17 cellular contexts compared by ENCODE assay signal in genomic region chr22:23110922-23111527, GRCh38. TPM values are rescaled to one million over a fixed set of nuclear protein-coding genes. Genes with fewer than 3 reads are reported as not detected.
A peak's percentile ranks its signal among the peaks of the same experiment; 100 is the strongest.
DNase-seq lines count a peak whose midpoint lies in the region; TF ChIP-seq lines count a peak whose summit lies in the region.
"Had no signal": no experiment of that assay in that cellular context is flagged by ENCODE, and none has a peak within 500 bp of the region (broad histone marks: within the 10 kb centered on the region; RNA-seq: fewer than 3 reads in every experiment).

No MANE protein-coding gene starts in this region.

- H3K9me3 Mint-ChIP-seq in neural progenitor cell: no peaks in the 10 kb centered on the region
- H3K9me3 Mint-ChIP-seq: activated T-cell treated with anti-CD3 and anti-CD28 coated beads, Interleukin-2, amount 50 U/mL, for 4 hours; IgD-negative memory B cell had no signal

- peaks cover under 1% of the 10 kb centered on the region for H3K36me3 Mint-ChIP-seq in neural progenitor cell
- H3K36me3 Mint-ChIP-seq: IgD-negative memory B cell had no signal

- H3K4me1 Mint-ChIP-seq in neural progenitor cell: peaks cover 6% of the 10 kb centered on the region
- H3K4me1 Mint-ChIP-seq: IgD-negative memory B cell, T-helper 17 cell had no signal

- H2AFZ ChIP-seq in neural progenitor cell (replicated peaks): no peak overlapping the region

- DNase-seq in DMS 273 (lab: John Stamatoyannopoulos, UW; ENCODE audit: unreplicated experiment) (peak; percentile 64), DMS 273 treated with DMSO at 0.1 percent for 48 hours (lab: John Stamatoyannopoulos, UW) (no peak), NCI-H1092 (lab: John Stamatoyannopoulos, UW) (peak; percentile 52), SHP77 treated with DMSO at 0.1 percent for 48 hours (lab: John Stamatoyannopoulos, UW) (peak; percentile 81), neural progenitor cell (ENCODE audit: low spot score) (no peak), T-helper 2 cell (no peak), GM13976 (ENCODE audit: low spot score) (no peak)
- no peak for DNase-seq in stimulated activated CD4-positive, alpha-beta T cell treated with anti-CD3 and anti-CD28 coated beads, Interleukin-2, amount 100 ng/mL, for 24 hours
- DNase-seq: activated T-cell treated with anti-CD3 and anti-CD28 coated beads, Interleukin-2, amount 50 U/mL, for 4 hours; mesenchymal stem cell; spleen; T-helper 17 cell had no signal

- H3K27ac Mint-ChIP-seq in neural progenitor cell: peak overlapping the region; percentile 29
- H3K27ac Mint-ChIP-seq: T-helper 17 cell had no signal

- H3K36me3 ChIP-seq in neural progenitor cell: no peaks in the 10 kb centered on the region
- H3K36me3 ChIP-seq: adrenal gland, spleen had no signal

- peaks cover 32% of the 10 kb centered on the region for H4K20me1 ChIP-seq in neural progenitor cell (ENCODE audit: low read depth)

- no peaks in the 10 kb centered on the region for H3K27me3 ChIP-seq in neural progenitor cell
- H3K27me3 ChIP-seq: adrenal gland, spleen had no signal

- no peak overlapping the region for H3K9ac ChIP-seq in neural progenitor cell

- H3K4me1 ChIP-seq in neural progenitor cell: no peaks in the 10 kb centered on the region

- in situ Hi-C loops in GM13976 (cut with MboI; ENCODE audit: low sequenced_read_pairs, unreplicated experiment): no loop called here

- H3K27ac ChIP-seq in neural progenitor cell: no peak overlapping the region
- H3K27ac ChIP-seq: 22Rv1, spleen had no signal

- H3K4me3 Mint-ChIP-seq in neural progenitor cell: no peak overlapping the region
- H3K4me3 Mint-ChIP-seq: activated T-cell treated with anti-CD3 and anti-CD28 coated beads, Interleukin-2, amount 50 U/mL, for 4 hours; IgD-negative memory B cell; T-helper 17 cell had no signal

- peaks cover 4% of the 10 kb centered on the region for H3K27me3 Mint-ChIP-seq in neural progenitor cell (ENCODE audit: insufficient read depth, low read depth)
- H3K27me3 Mint-ChIP-seq: IgD-negative memory B cell, T-helper 17 cell had no signal

- no peak overlapping the region for H3K4me2 ChIP-seq in neural progenitor cell

- no peaks in the 10 kb centered on the region for H3F3A ChIP-seq in neural progenitor cell (ENCODE audit: low read depth)

- no peaks in the 10 kb centered on the region for H3K9me3 ChIP-seq in neural progenitor cell (ENCODE audit: low read depth)
- H3K9me3 ChIP-seq: adrenal gland, spleen had no signal

- H3K4me3 ChIP-seq in neural progenitor cell: no peak overlapping the region
- H3K4me3 ChIP-seq: adrenal gland, spleen had no signal

- no peak for TF ChIP-seq CTCF in neural progenitor cell (IDR thresholded peaks at IDR 0.05)
- TF ChIP-seq CTCF in GM13976 (IDR thresholded peaks at IDR 0.05; ENCODE audit: borderline replicate concordance, control extremely low read depth, extremely low read depth, insufficient read depth, missing control alignments): no peak

- no peaks in the 10 kb centered on the region for H3K79me2 ChIP-seq in neural progenitor cell (ENCODE audit: low read depth)

RNA-seq across cellular contexts. Expression of gene RSPH14, which starts 30.8 kb away (rescaled TPM):
- 0.43 and 2.0 TPM in 2 replicates for total RNA-seq in neural progenitor cell (ENCODE audit: low replicate concordance)
- total RNA-seq: activated T-cell treated with anti-CD3 and anti-CD28 coated beads, Interleukin-2, amount 50 U/mL, for 4 hours; osteoblast; subcutaneous adipose tissue had no signal

RNA-seq across cellular contexts. Expression of gene RAB36, which starts 34.3 kb away (rescaled TPM):
- total RNA-seq in neural progenitor cell (ENCODE audit: low replicate concordance): 2.1 and 2.9 TPM in 2 replicates

RNA-seq across cellular contexts. Expression of gene GNAZ, which starts 40.7 kb away (rescaled TPM):
- 16.5 and 31.3 TPM in 2 replicates for total RNA-seq in neural progenitor cell (ENCODE audit: low replicate concordance)

Comparison
In these comparisons a context has a peak if more than half of its experiments do, and no peak if none do; other contexts are left out.
1. DNase-seq: peak in DMS 273 (single experiment), NCI-H1092 (single experiment) and SHP77 treated with DMSO at 0.1 percent for 48 hours (single experiment); none in DMS 273 treated with DMSO at 0.1 percent for 48 hours (single experiment), neural progenitor cell (single experiment), stimulated activated CD4-positive, alpha-beta T cell treated with anti-CD3 and anti-CD28 coated beads, Interleukin-2, amount 100 ng/mL, for 24 hours (0 of 2), T-helper 2 cell (0 of 5) and GM13976 (single experiment).